22 cellular contexts compared by ENCODE assay signal in genomic region chr12:70418101-70418500, GRCh38. TPM values are rescaled to one million over a fixed set of nuclear protein-coding genes. Genes with fewer than 3 reads are reported as not detected.
DNase-seq lines count a peak whose midpoint lies in the region; ATAC-seq and TF ChIP-seq lines count a peak whose summit lies in the region.
"Had no signal": no experiment of that assay in that cellular context is flagged by ENCODE, and none has a peak within 500 bp of the region (broad histone marks: within the 10 kb centered on the region; RNA-seq: fewer than 3 reads in every experiment).

No MANE protein-coding gene starts in this region.

- no peaks in the 10 kb centered on the region for H3K27me3 Mint-ChIP-seq in stimulated activated naive CD8-positive, alpha-beta T cell treated with anti-CD3 and anti-CD28 coated beads, Interleukin-15, amount 100 ng/mL, for 72 hours
- H3K27me3 Mint-ChIP-seq: activated naive CD4-positive, alpha-beta T cell treated with anti-CD3 and anti-CD28 coated beads, Interleukin-2, amount 50 U/mL, for 24 hours; stimulated activated naive CD8-positive, alpha-beta T cell treated with anti-CD3 and anti-CD28 coated beads, Interleukin-15, Interleukin-2, amounts not matched to agents 100 ng/mL and 50 ng/mL, for 24 hours; type B pancreatic cell had no signal

- H3K27ac ChIP-seq in temporal lobe (ENCODE audit: low read depth, low read length) (peak overlapping the region; percentile 72), upper lobe of left lung (no peak overlapping the region)
- H3K27ac ChIP-seq: heart left ventricle, left ventricle myocardium inferior had no signal

- peak; percentile 23 for ATAC-seq in stimulated activated naive CD8-positive, alpha-beta T cell treated with anti-CD3 and anti-CD28 coated beads, Interleukin-15, Interleukin-2, amounts not matched to agents 100 U/mL and 50 U/mL, for 24 hours
- ATAC-seq in stimulated activated naive CD8-positive, alpha-beta T cell treated with anti-CD3 and anti-CD28 coated beads, Interleukin-15, amount 100 ng/mL, for 72 hours: no peak
- ATAC-seq in GM21423 (IDR thresholded peaks at IDR 0.05; ENCODE audit: unreplicated experiment): no peak
- ATAC-seq in upper lobe of left lung (ENCODE audit: low FRiP score in 2 of 2): no peak
- ATAC-seq in HG03139 (IDR thresholded peaks at IDR 0.05; ENCODE audit: unreplicated experiment): no peak
- ATAC-seq: heart left ventricle, mucosa of descending colon had no signal

- no peaks in the 10 kb centered on the region for H3K27me3 ChIP-seq in upper lobe of left lung
- H3K27me3 ChIP-seq: heart left ventricle had no signal

- no peak for TF ChIP-seq EP300 in upper lobe of left lung (IDR thresholded peaks at IDR 0.05)

- TF ChIP-seq CTCF in upper lobe of left lung (IDR thresholded peaks at IDR 0.05): no peak

- no peak overlapping the region for H3K4me3 ChIP-seq in upper lobe of left lung
- H3K4me3 ChIP-seq: heart left ventricle, left ventricle myocardium inferior, mucosa of descending colon had no signal

- no peak overlapping the region for H3K27ac Mint-ChIP-seq in stimulated activated naive CD8-positive, alpha-beta T cell treated with anti-CD3 and anti-CD28 coated beads, Interleukin-15, amount 100 ng/mL, for 72 hours
- H3K27ac Mint-ChIP-seq: activated naive CD4-positive, alpha-beta T cell treated with anti-CD3 and anti-CD28 coated beads, Interleukin-2, amount 50 U/mL, for 24 hours; stimulated activated naive CD8-positive, alpha-beta T cell treated with anti-CD3 and anti-CD28 coated beads, Interleukin-15, Interleukin-2, amounts not matched to agents 100 ng/mL and 50 ng/mL, for 24 hours; type B pancreatic cell had no signal

- no peaks in the 10 kb centered on the region for H3K36me3 ChIP-seq in upper lobe of left lung
- H3K36me3 ChIP-seq: heart left ventricle, left ventricle myocardium inferior had no signal

- DNase-seq in stimulated activated naive CD8-positive, alpha-beta T cell treated with anti-CD3 and anti-CD28 coated beads, Interleukin-15, Interleukin-2, amounts not matched to agents 100 U/mL and 50 U/mL, for 24 hours: peak; percentile 4
- no peak for DNase-seq in stimulated activated naive CD8-positive, alpha-beta T cell treated with anti-CD3 and anti-CD28 coated beads, Interleukin-15, amount 100 ng/mL, for 72 hours
- DNase-seq in RPMI7951 (ENCODE audit: low read depth): peak; percentile 19
- peak; percentile 4 for DNase-seq in foreskin melanocyte
- no peak for DNase-seq in upper lobe of left lung
- DNase-seq: activated CD4-positive, alpha-beta T cell treated with anti-CD3 and anti-CD28 coated beads for 4 hours; DMS79; heart left ventricle; KG1; left ventricle myocardium inferior; mucosa of descending colon; NCI-H1930; NCI-H446; posterior cingulate gyrus; SK-N-SH; stimulated activated CD4-positive, alpha-beta T cell treated with anti-CD3 and anti-CD28 coated beads, Interleukin-2, amount 100 ng/mL, for 24 hours had no signal

- no peaks in the 10 kb centered on the region for H3K9me3 ChIP-seq in upper lobe of left lung
- H3K9me3 ChIP-seq: mucosa of descending colon, SK-N-SH had no signal

- peaks cover 9% of the 10 kb centered on the region for H3K4me1 Mint-ChIP-seq in stimulated activated naive CD8-positive, alpha-beta T cell treated with anti-CD3 and anti-CD28 coated beads, Interleukin-15, amount 100 ng/mL, for 72 hours

- H3K4me1 ChIP-seq in upper lobe of left lung: no peaks in the 10 kb centered on the region
- H3K4me1 ChIP-seq: heart left ventricle, left ventricle myocardium inferior had no signal

- H3K4me3 Mint-ChIP-seq in stimulated activated naive CD8-positive, alpha-beta T cell treated with anti-CD3 and anti-CD28 coated beads, Interleukin-15, amount 100 ng/mL, for 72 hours: no peak overlapping the region
- H3K4me3 Mint-ChIP-seq: activated naive CD4-positive, alpha-beta T cell treated with anti-CD3 and anti-CD28 coated beads, Interleukin-2, amount 50 U/mL, for 24 hours; stimulated activated naive CD8-positive, alpha-beta T cell treated with anti-CD3 and anti-CD28 coated beads, Interleukin-15, Interleukin-2, amounts not matched to agents 100 ng/mL and 50 ng/mL, for 24 hours; type B pancreatic cell had no signal

- TF ChIP-seq POLR2A in upper lobe of left lung (IDR thresholded peaks at IDR 0.05): no peak

- no peaks in the 10 kb centered on the region for H3K9me3 Mint-ChIP-seq in stimulated activated naive CD8-positive, alpha-beta T cell treated with anti-CD3 and anti-CD28 coated beads, Interleukin-15, amount 100 ng/mL, for 72 hours
- H3K9me3 Mint-ChIP-seq: activated naive CD4-positive, alpha-beta T cell treated with anti-CD3 and anti-CD28 coated beads, Interleukin-2, amount 50 U/mL, for 24 hours; stimulated activated naive CD8-positive, alpha-beta T cell treated with anti-CD3 and anti-CD28 coated beads, Interleukin-15, Interleukin-2, amounts not matched to agents 100 ng/mL and 50 ng/mL, for 24 hours had no signal

- WGBS in upper lobe of left lung, 2 donors: 86% methylated on average over 3 of the region's 3 CpGs

RNA-seq across cellular contexts. Expression of gene KCNMB4, which starts 52.0 kb away (rescaled TPM):
- total RNA-seq in RPMI7951 (2014; rRNA removed; shearing (Covaris generic)): under 0.01 and 0.20 TPM in 2 replicates
- total RNA-seq in temporal lobe: 32.0 TPM
- 1 to 10 TPM; 3.1 to 7.8 (median 5.0) TPM for total RNA-seq in upper lobe of left lung

Comparison
In these comparisons a context has a peak if more than half of its experiments do, and no peak if none do; other contexts are left out.
1. DNase-seq: peak in stimulated activated naive CD8-positive, alpha-beta T cell treated with anti-CD3 and anti-CD28 coated beads, Interleukin-15, Interleukin-2, amounts not matched to agents 100 U/mL and 50 U/mL, for 24 hours (single experiment), RPMI7951 (single experiment) and foreskin melanocyte (single experiment); none in stimulated activated naive CD8-positive, alpha-beta T cell treated with anti-CD3 and anti-CD28 coated beads, Interleukin-15, amount 100 ng/mL, for 72 hours (0 of 2) and upper lobe of left lung (0 of 2).